In genomic region chr3:126102530-126102951, GRCh38 we compare ENCODE assay signal across 15 cellular contexts. TPM values are rescaled to one million over a fixed set of nuclear protein-coding genes. Genes with fewer than 3 reads are reported as not detected.
DNase-seq lines count a peak whose midpoint lies in the region; ATAC-seq, FAIRE-seq and TF ChIP-seq lines count a peak whose summit lies in the region.
"Had no signal": no experiment of that assay in that cellular context is flagged by ENCODE, and none has a peak within 500 bp of the region (broad histone marks: within the 10 kb centered on the region; RNA-seq: fewer than 3 reads in every experiment).

No MANE protein-coding gene starts in this region.

- no peaks in the 10 kb centered on the region for H3K79me2 ChIP-seq in astrocyte (ENCODE audit: insufficient read depth, low read length)

- no peak overlapping the region for H3K27ac Mint-ChIP-seq in astrocyte (ENCODE audit: unreplicated experiment)
- H3K27ac Mint-ChIP-seq: nephron; T-helper 2 cell treated with Interferon-gamma antibody and Interleukin-4, amounts not matched to agents 5 μg/mL and 100 μg/mL, for 36 hours had no signal

- H3K4me2 ChIP-seq in astrocyte (ENCODE audit: low read length): no peak overlapping the region

- H3K4me3 ChIP-seq in AG10803 (ENCODE audit: low read length) (no peak overlapping the region), astrocyte (ENCODE audit: insufficient read depth, low read depth, low read length) (no peak overlapping the region), left ventricle myocardium inferior (no peak overlapping the region), psoas muscle (no peak overlapping the region), WERI-Rb-1 (ENCODE audit: low read depth, low read length) (no peak overlapping the region)

- 19 to 23% (median 21%) methylated on average over 5 of the region's 5 CpGs for WGBS in psoas muscle, 3 donors

- DNase-seq in AG10803 (ENCODE audit: low read depth) (peak; percentile 81), astrocyte (ENCODE audit: low read depth) (peak; percentile 22), left ventricle myocardium inferior (no peak), psoas muscle (peak; percentile 55 to 87), D721Med (ENCODE audit: insufficient read length, low spot score) (no peak), WERI-Rb-1 (no peak), GM13977 (ENCODE audit: low spot score) (no peak)
- no peak for DNase-seq in NK-92 treated with Interleukin-12 subunit alpha and Interleukin-12 subunit beta, amount 100 ng/mL, for 24 hours (lab: John Stamatoyannopoulos, UW)
- DNase-seq: activated effector memory CD4-positive, alpha-beta T cell treated with anti-CD3 and anti-CD28 coated beads, Interleukin-2, amount 50 U/mL, for 16 hours; NCI-H2227 treated with DMSO at 0.1 percent for 48 hours had no signal

- FAIRE-seq in astrocyte (lab: Jason Lieb, UNC): no peak
- no peak for FAIRE-seq in D721Med (lab: Jason Lieb, UNC)
- FAIRE-seq: H1 had no signal

- peaks cover 7% of the 10 kb centered on the region for H3K9me3 Mint-ChIP-seq in astrocyte (ENCODE audit: unreplicated experiment)
- H3K9me3 Mint-ChIP-seq: nephron had no signal

- H2AFZ ChIP-seq in astrocyte (ENCODE audit: low read depth, low read length): no peak overlapping the region

- no peaks in the 10 kb centered on the region for H4K20me1 ChIP-seq in astrocyte (ENCODE audit: insufficient read depth, low read length)

- no peak overlapping the region for H3K4me3 Mint-ChIP-seq in astrocyte (ENCODE audit: unreplicated experiment)
- H3K4me3 Mint-ChIP-seq: central memory CD8-positive, alpha-beta T cell; nephron; T-helper 2 cell treated with Interferon-gamma antibody and Interleukin-4, amounts not matched to agents 5 μg/mL and 100 μg/mL, for 36 hours had no signal

- H3K9ac ChIP-seq in astrocyte (ENCODE audit: low read length): no peak overlapping the region

- peak; percentile 47 to 77 (median 66) for ATAC-seq in psoas muscle
- ATAC-seq: esophagus mucosa had no signal

- TF ChIP-seq CTCF in AG10803 (conservative IDR thresholded peaks at IDR 0.05; ENCODE audit: low read length): no peak
- TF ChIP-seq CTCF in astrocyte (IDR thresholded peaks at IDR 0.05; ENCODE audit: insufficient read depth, low read depth, low read length): no peak
- no peak for TF ChIP-seq CTCF in left ventricle myocardium inferior (IDR thresholded peaks at IDR 0.05; ENCODE audit: borderline replicate concordance)
- no peak for TF ChIP-seq CTCF in psoas muscle (IDR thresholded peaks at IDR 0.05)
- no peak for TF ChIP-seq CTCF in D721Med (IDR thresholded peaks at IDR 0.05; ENCODE audit: insufficient read depth, missing control alignments)
- no peak for TF ChIP-seq CTCF in WERI-Rb-1 (IDR thresholded peaks at IDR 0.05; ENCODE audit: low read depth, low read length)
- TF ChIP-seq CTCF in GM13977 (IDR thresholded peaks at IDR 0.05; ENCODE audit: extremely low read depth, insufficient read depth, missing control alignments): no peak

- H3K27me3 ChIP-seq in astrocyte (ENCODE audit: insufficient read depth, low read length) (no peaks in the 10 kb centered on the region), left ventricle myocardium inferior (ENCODE audit: low read depth) (no peaks in the 10 kb centered on the region), psoas muscle (ENCODE audit: insufficient read depth in 3 of 3, low read length in 2 of 3) (no peaks in the 10 kb centered on the region), WERI-Rb-1 (ENCODE audit: insufficient read depth, low read depth, severe bottlenecking) (no peaks in the 10 kb centered on the region)

- in situ Hi-C loops in GM13977 (cut with MboI; ENCODE audit: low pct_unique_long_range_greater_than_20kb, low sequenced_read_pairs, unreplicated experiment): no loop called here

- peaks cover 8% of the 10 kb centered on the region for H3K4me1 Mint-ChIP-seq in astrocyte (ENCODE audit: low read depth, unreplicated experiment)
- H3K4me1 Mint-ChIP-seq: central memory CD8-positive, alpha-beta T cell had no signal

- H3K9me3 ChIP-seq in astrocyte (ENCODE audit: insufficient read depth, low read depth, low read length) (no peaks in the 10 kb centered on the region), left ventricle myocardium inferior (replicated peaks) (no peaks in the 10 kb centered on the region), psoas muscle (no peaks in the 10 kb centered on the region), WERI-Rb-1 (ENCODE audit: severe bottlenecking) (no peaks in the 10 kb centered on the region)

- intact Hi-C loops in left ventricle myocardium inferior (cut with micrococcal nuclease) (no loop called here), psoas muscle (cut with DNase I) (no loop called here)

- no peaks in the 10 kb centered on the region for H3K36me3 ChIP-seq in astrocyte (ENCODE audit: insufficient read depth, low read length)
- no peaks in the 10 kb centered on the region for H3K36me3 ChIP-seq in left ventricle myocardium inferior
- peaks cover 0 to 40% of the 10 kb centered on the region in 2 donors for H3K36me3 ChIP-seq in psoas muscle (ENCODE audit: insufficient read depth in 1 of 2, low read depth in 1 of 2)
- H3K36me3 ChIP-seq in WERI-Rb-1: no peaks in the 10 kb centered on the region

- H3K27ac ChIP-seq in astrocyte (ENCODE audit: low read depth, low read length) (no peak overlapping the region), left ventricle myocardium inferior (replicated peaks) (peak overlapping the region; percentile 63), psoas muscle (peak overlapping the region; percentile 91), WERI-Rb-1 (no peak overlapping the region)

- H3K27me3 Mint-ChIP-seq in astrocyte (ENCODE audit: low read depth, unreplicated experiment): peaks cover 5% of the 10 kb centered on the region
- H3K27me3 Mint-ChIP-seq: central memory CD8-positive, alpha-beta T cell had no signal

- no peaks in the 10 kb centered on the region for H3K36me3 Mint-ChIP-seq in astrocyte (ENCODE audit: low read depth, unreplicated experiment)

- H3K4me1 ChIP-seq in astrocyte (ENCODE audit: insufficient read depth, low read length): no peaks in the 10 kb centered on the region
- H3K4me1 ChIP-seq in left ventricle myocardium inferior: peaks cover 33% of the 10 kb centered on the region
- peaks cover 56% of the 10 kb centered on the region for H3K4me1 ChIP-seq in psoas muscle

RNA-seq across cellular contexts. Expression of gene SLC41A3, which starts 18.6 kb away (rescaled TPM):
- total RNA-seq in astrocyte (27.8 and 31.6 TPM in 2 replicates), left ventricle myocardium inferior (30.2 TPM), psoas muscle (10 to 100 TPM; 37.5 to 58.9 (median 45.3) TPM)
- polyA plus RNA-seq in psoas muscle: 10 to 100 TPM; 28.7 to 36.9 (median 34.7) TPM

Comparison
In these comparisons a context has a peak if more than half of its experiments do, and no peak if none do; other contexts are left out.
1. DNase-seq: peak in AG10803 (single experiment), astrocyte (single experiment) and psoas muscle (2 of 2); none in left ventricle myocardium inferior (single experiment), D721Med (single experiment), WERI-Rb-1 (single experiment), GM13977 (single experiment) and NK-92 treated with Interleukin-12 subunit alpha and Interleukin-12 subunit beta, amount 100 ng/mL, for 24 hours (single experiment).
2. H3K27ac ChIP-seq: peak in left ventricle myocardium inferior (single experiment) and psoas muscle (single experiment); none in astrocyte (single experiment) and WERI-Rb-1 (single experiment).